ENCODE assay signal across 1 cellular context in the genomic region with DNA sequence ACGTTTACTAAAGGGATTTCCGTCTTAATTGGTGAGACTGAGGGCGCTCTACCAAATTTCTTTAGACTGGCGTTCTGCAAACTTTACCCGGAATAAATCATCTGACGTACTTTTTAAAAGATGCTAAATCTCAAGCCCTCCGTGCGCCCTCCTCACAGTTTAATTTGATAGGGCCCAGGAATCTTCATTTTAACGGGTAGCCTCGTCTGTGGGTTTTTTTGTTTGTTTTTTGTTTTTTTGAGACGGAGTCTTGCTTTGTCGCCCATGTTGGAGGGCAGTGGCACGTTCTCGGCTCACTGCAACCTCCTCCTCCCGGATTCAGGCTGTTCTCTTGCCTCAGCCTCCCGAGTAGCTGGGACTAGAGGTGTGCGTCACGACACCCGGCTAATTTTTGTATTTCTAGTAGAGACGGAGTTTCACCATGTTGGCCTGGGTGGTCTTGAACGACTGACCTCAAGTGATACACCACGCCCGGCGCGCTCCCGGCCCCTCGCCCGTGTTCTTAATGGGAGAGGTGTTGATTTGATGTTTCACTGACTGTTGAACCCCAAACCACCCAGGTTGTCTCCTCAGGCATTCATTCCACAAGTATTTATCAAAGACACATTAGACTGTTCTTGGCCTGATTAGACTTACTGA.
TF ChIP-seq lines count a peak whose summit lies in the region.

No MANE protein-coding gene starts in this region.

TF ChIP-seq in HepG2, 621 proteins besides CTCF, POLR2A, EP300 and RAD21:
- TF ChIP-seq PHF20 (CRISPR knock-in tag; IDR thresholded peaks at IDR 0.05): no peak
- no peak for TF ChIP-seq REL (CRISPR knock-in tag; conservative IDR thresholded peaks at IDR 0.05)
- no peak for TF ChIP-seq ZNF446 (CRISPR knock-in tag; IDR thresholded peaks at IDR 0.05)
- TF ChIP-seq ZNF230 (CRISPR knock-in tag; IDR thresholded peaks at IDR 0.05): no peak; the same call in 1 of the 2 replicates
- TF ChIP-seq ZNF33B (CRISPR knock-in tag; IDR thresholded peaks at IDR 0.05): 0 out of 2 replicates have a peak, but pooled peaks have one; percentile 22
- TF ChIP-seq SNRNP70 (IDR thresholded peaks at IDR 0.05; ENCODE audit: low read depth, low read length): no peak
- no peak for TF ChIP-seq ZNF550 (CRISPR knock-in tag; IDR thresholded peaks at IDR 0.05; ENCODE audit: borderline replicate concordance)
- TF ChIP-seq ZNF670 (CRISPR knock-in tag; IDR thresholded peaks at IDR 0.05; ENCODE audit: borderline replicate concordance): no peak
- no peak for TF ChIP-seq KLF16 (CRISPR knock-in tag; IDR thresholded peaks at IDR 0.05)
- no peak for TF ChIP-seq SUZ12 (IDR thresholded peaks at IDR 0.05; ENCODE audit: low read depth, low read length)
- TF ChIP-seq ZBTB38 (CRISPR knock-in tag; IDR thresholded peaks at IDR 0.05): peak; percentile 65
- TF ChIP-seq ZNF784 (CRISPR knock-in tag; IDR thresholded peaks at IDR 0.05; ENCODE audit: borderline replicate concordance): no peak
- TF ChIP-seq, protein P1, sequence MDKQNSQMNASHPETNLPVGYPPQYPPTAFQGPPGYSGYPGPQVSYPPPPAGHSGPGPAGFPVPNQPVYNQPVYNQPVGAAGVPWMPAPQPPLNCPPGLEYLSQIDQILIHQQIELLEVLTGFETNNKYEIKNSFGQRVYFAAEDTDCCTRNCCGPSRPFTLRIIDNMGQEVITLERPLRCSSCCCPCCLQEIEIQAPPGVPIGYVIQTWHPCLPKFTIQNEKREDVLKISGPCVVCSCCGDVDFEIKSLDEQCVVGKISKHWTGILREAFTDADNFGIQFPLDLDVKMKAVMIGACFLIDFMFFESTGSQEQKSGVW (CRISPR knock-in tag; IDR thresholded peaks at IDR 0.05; ENCODE audit: borderline replicate concordance): no peak
- TF ChIP-seq ZBTB33 (CRISPR knock-in tag; IDR thresholded peaks at IDR 0.05): no peak
- no peak for TF ChIP-seq FOXJ3 (CRISPR knock-in tag; IDR thresholded peaks at IDR 0.05; ENCODE audit: borderline replicate concordance)
- TF ChIP-seq RBM39 (IDR thresholded peaks at IDR 0.05; ENCODE audit: low read depth, low read length, poor library complexity, severe bottlenecking): no peak
- TF ChIP-seq EED (CRISPR knock-in tag; IDR thresholded peaks at IDR 0.05): no peak
- no peak for TF ChIP-seq TOPORS (CRISPR knock-in tag; IDR thresholded peaks at IDR 0.05)
- no peak for TF ChIP-seq TOE1 (CRISPR knock-in tag; IDR thresholded peaks at IDR 0.05)
- TF ChIP-seq DNMT1 (CRISPR knock-in tag; IDR thresholded peaks at IDR 0.05): no peak
- TF ChIP-seq ZNF501 (CRISPR knock-in tag; IDR thresholded peaks at IDR 0.05): no peak
- TF ChIP-seq SP2 (CRISPR knock-in tag; IDR thresholded peaks at IDR 0.05): no peak
- TF ChIP-seq, protein P2, sequence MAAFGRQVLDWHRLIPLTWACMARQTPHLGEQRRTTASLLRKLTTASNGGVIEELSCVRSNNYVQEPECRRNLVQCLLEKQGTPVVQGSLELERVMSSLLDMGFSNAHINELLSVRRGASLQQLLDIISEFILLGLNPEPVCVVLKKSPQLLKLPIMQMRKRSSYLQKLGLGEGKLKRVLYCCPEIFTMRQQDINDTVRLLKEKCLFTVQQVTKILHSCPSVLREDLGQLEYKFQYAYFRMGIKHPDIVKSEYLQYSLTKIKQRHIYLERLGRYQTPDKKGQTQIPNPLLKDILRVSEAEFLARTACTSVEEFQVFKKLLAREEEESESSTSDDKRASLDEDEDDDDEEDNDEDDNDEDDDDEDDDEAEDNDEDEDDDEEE (CRISPR knock-in tag; IDR thresholded peaks at IDR 0.05): 0 out of 2 replicates have a peak, but pooled peaks have one; percentile 56
- TF ChIP-seq PREB (CRISPR knock-in tag; IDR thresholded peaks at IDR 0.05): no peak
- TF ChIP-seq KDM5A (IDR thresholded peaks at IDR 0.05; ENCODE audit: borderline replicate concordance, low read length): no peak
- TF ChIP-seq, protein P3, sequence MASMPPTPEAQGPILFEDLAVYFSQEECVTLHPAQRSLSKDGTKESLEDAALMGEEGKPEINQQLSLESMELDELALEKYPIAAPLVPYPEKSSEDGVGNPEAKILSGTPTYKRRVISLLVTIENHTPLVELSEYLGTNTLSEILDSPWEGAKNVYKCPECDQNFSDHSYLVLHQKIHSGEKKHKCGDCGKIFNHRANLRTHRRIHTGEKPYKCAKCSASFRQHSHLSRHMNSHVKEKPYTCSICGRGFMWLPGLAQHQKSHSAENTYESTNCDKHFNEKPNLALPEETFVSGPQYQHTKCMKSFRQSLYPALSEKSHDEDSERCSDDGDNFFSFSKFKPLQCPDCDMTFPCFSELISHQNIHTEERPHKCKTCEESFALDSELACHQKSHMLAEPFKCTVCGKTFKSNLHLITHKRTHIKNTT (CRISPR knock-in tag; IDR thresholded peaks at IDR 0.05): no peak
- TF ChIP-seq ATF7-NPFF (CRISPR knock-in tag; IDR thresholded peaks at IDR 0.05; ENCODE audit: low read depth): no peak
- TF ChIP-seq MZF1 (CRISPR knock-in tag; IDR thresholded peaks at IDR 0.05; ENCODE audit: borderline replicate concordance): no peak
- TF ChIP-seq ZZZ3 (CRISPR knock-in tag; IDR thresholded peaks at IDR 0.05; ENCODE audit: borderline replicate concordance): no peak
- TF ChIP-seq, protein P4, sequence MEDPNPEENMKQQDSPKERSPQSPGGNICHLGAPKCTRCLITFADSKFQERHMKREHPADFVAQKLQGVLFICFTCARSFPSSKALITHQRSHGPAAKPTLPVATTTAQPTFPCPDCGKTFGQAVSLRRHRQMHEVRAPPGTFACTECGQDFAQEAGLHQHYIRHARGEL (CRISPR knock-in tag; IDR thresholded peaks at IDR 0.05): 0 out of 2 replicates have a peak, but pooled peaks have one; percentile 34
- peak; percentile 1; the same call in 1 of the 2 replicates for TF ChIP-seq ELF4 (CRISPR knock-in tag; IDR thresholded peaks at IDR 0.05; ENCODE audit: borderline replicate concordance)
- no peak for TF ChIP-seq WIZ (CRISPR knock-in tag; IDR thresholded peaks at IDR 0.05)
- TF ChIP-seq, protein P5, sequence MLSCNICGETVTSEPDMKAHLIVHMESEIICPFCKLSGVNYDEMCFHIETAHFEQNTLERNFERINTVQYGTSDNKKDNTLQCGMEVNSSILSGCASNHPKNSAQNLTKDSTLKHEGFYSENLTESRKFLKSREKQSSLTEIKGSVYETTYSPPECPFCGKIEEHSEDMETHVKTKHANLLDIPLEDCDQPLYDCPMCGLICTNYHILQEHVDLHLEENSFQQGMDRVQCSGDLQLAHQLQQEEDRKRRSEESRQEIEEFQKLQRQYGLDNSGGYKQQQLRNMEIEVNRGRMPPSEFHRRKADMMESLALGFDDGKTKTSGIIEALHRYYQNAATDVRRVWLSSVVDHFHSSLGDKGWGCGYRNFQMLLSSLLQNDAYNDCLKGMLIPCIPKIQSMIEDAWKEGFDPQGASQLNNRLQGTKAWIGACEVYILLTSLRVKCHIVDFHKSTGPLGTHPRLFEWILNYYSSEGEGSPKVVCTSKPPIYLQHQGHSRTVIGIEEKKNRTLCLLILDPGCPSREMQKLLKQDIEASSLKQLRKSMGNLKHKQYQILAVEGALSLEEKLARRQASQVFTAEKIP (CRISPR knock-in tag; IDR thresholded peaks at IDR 0.05; ENCODE audit: borderline replicate concordance): no peak
- TF ChIP-seq KMT2A (CRISPR knock-in tag; IDR thresholded peaks at IDR 0.05): no peak
- no peak for TF ChIP-seq KLF11 (CRISPR knock-in tag; IDR thresholded peaks at IDR 0.05)
- TF ChIP-seq ZNF441 (CRISPR knock-in tag; IDR thresholded peaks at IDR 0.05; ENCODE audit: borderline replicate concordance): peak; percentile 88; the same call in 1 of the 2 replicates
- peak; percentile 66 for TF ChIP-seq ZNF18 (CRISPR knock-in tag; IDR thresholded peaks at IDR 0.05; ENCODE audit: insufficient replicate concordance)
